ENCODE assay signal across 1 cellular context in the genomic region with DNA sequence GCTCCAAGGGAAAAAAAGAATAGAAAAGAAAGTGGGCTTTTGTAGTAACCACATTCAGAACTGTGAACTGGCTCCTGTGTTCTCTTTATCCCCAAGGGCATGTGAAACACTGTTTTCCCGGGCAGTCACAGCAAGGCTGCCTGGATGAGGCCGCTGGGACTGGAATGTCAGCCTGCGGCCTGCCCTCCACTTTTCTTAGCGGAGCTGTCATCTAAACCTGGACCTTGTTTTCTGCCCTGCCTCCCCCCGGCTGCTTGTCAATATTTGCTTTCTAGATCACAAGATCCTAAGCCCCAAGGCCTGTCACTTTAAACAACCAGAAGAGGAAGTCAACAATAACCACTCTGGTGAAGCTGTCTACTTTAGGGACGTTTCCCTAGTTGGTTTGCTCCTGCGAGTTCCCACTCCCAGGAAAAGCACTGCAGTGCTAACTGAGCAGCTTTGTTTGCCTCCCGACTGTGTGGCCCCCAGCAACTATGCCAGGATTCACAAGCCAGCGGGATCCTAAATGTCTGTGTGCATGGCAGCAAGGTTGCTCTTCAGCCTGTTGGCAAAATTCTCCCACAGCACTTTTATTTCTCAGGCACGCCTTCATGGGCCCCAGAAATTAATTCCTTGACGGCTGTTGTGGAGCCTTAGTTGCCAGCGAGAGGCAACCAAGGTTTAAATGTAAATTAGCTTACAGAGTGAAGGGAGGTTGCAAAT.
TF ChIP-seq lines count a peak whose summit lies in the region.

No MANE protein-coding gene starts in this region.

TF ChIP-seq in HepG2, 621 proteins besides CTCF, POLR2A, EP300 and RAD21 (continued from another document and continues in another):
- TF ChIP-seq LCORL (IDR thresholded peaks at IDR 0.05) (peak; percentile 23; the same call in 1 of the 2 replicates), LCORL (CRISPR knock-in tag; IDR thresholded peaks at IDR 0.05) (peak; percentile 99), POLR2AphosphoS2 (IDR thresholded peaks at IDR 0.05; ENCODE audit: low read depth, low read length) (no peak), ZMAT3 (CRISPR knock-in tag; conservative IDR thresholded peaks at IDR 0.05) (peak; percentile 80), DPF2 (CRISPR knock-in tag; IDR thresholded peaks at IDR 0.05; ENCODE audit: borderline replicate concordance, low read depth) (peak; percentile 99; the same call in 1 of the 2 replicates), HDAC1 (CRISPR knock-in tag; IDR thresholded peaks at IDR 0.05) (peak; percentile 97), TBX3 (IDR thresholded peaks at IDR 0.05; ENCODE audit: borderline replicate concordance) (peak; percentile 95), BORCS8-MEF2B (CRISPR knock-in tag; IDR thresholded peaks at IDR 0.05) (no peak), CHD4 (IDR thresholded peaks at IDR 0.05; ENCODE audit: borderline replicate concordance, low read length) (no peak), TAF15 (IDR thresholded peaks at IDR 0.05; ENCODE audit: low read depth, low read length, poor library complexity, severe bottlenecking) (no peak), SRSF9 (IDR thresholded peaks at IDR 0.05; ENCODE audit: borderline replicate concordance, insufficient read depth, low read depth, low read length, poor library complexity, severe bottlenecking) (no peak), ZBTB3 (CRISPR knock-in tag; IDR thresholded peaks at IDR 0.05; ENCODE audit: borderline replicate concordance, low read depth) (peak; percentile 93), ARNT (IDR thresholded peaks at IDR 0.05) (no peak), ARNTL (CRISPR knock-in tag; IDR thresholded peaks at IDR 0.05) (peak; percentile 88), MEF2D (CRISPR knock-in tag; IDR thresholded peaks at IDR 0.05) (peak; percentile 98), HCFC1 (IDR thresholded peaks at IDR 0.05; ENCODE audit: low read depth, low read length) (peak; percentile 27; the same call in 1 of the 2 replicates), MLX (CRISPR knock-in tag; IDR thresholded peaks at IDR 0.05) (peak; percentile 95), NR1H2 (CRISPR knock-in tag; IDR thresholded peaks at IDR 0.05; ENCODE audit: borderline replicate concordance, low read depth) (peak; percentile 53; the same call in 1 of the 2 replicates), GATA4 (IDR thresholded peaks at IDR 0.05; ENCODE audit: borderline replicate concordance, low read depth) (peak; percentile 94), ZFP37 (CRISPR knock-in tag; IDR thresholded peaks at IDR 0.05; ENCODE audit: borderline replicate concordance) (peak; percentile 98), ZBTB42 (CRISPR knock-in tag; IDR thresholded peaks at IDR 0.05) (peak; percentile 84; the same call in 1 of the 2 replicates), XRCC5 (optimal IDR thresholded peaks at IDR 0.05; ENCODE audit: low read length) (peak; percentile 93), TBX2 (CRISPR knock-in tag; IDR thresholded peaks at IDR 0.05; ENCODE audit: borderline replicate concordance) (peak; percentile 98), SP140L (CRISPR knock-in tag; IDR thresholded peaks at IDR 0.05; ENCODE audit: borderline replicate concordance) (0 out of 2 replicates have a peak, but pooled peaks have one; percentile 82), RNF2 (conservative IDR thresholded peaks at IDR 0.05; ENCODE audit: low read depth) (no peak; the same call in 1 of the 2 replicates), PBX3 (CRISPR knock-in tag; IDR thresholded peaks at IDR 0.05; ENCODE audit: borderline replicate concordance) (0 out of 2 replicates have a peak, but pooled peaks have one; percentile 75), ZNF468 (CRISPR knock-in tag; IDR thresholded peaks at IDR 0.05) (no peak), ZNF710 (CRISPR knock-in tag; IDR thresholded peaks at IDR 0.05; ENCODE audit: borderline replicate concordance) (peak; percentile 98), SMAD3 (CRISPR knock-in tag; IDR thresholded peaks at IDR 0.05) (peak; percentile 99), ZNF430 (CRISPR knock-in tag; IDR thresholded peaks at IDR 0.05) (peak; percentile 98), ARID3A (IDR thresholded peaks at IDR 0.05; ENCODE audit: low read depth, low read length) (peak; percentile 82), ZNF17 (CRISPR knock-in tag; IDR thresholded peaks at IDR 0.05) (peak; percentile 90; the same call in 1 of the 2 replicates), TGIF2 (CRISPR knock-in tag; IDR thresholded peaks at IDR 0.05) (peak; percentile 99), MXD3 (CRISPR knock-in tag; IDR thresholded peaks at IDR 0.05) (no peak), KDM3A (CRISPR knock-in tag; IDR thresholded peaks at IDR 0.05; ENCODE audit: low read depth) (peak; percentile 91), KLF13 (CRISPR knock-in tag; IDR thresholded peaks at IDR 0.05) (no peak), ZNF766 (CRISPR knock-in tag; IDR thresholded peaks at IDR 0.05; ENCODE audit: borderline replicate concordance) (peak; percentile 84), FUBP1 (CRISPR knock-in tag; IDR thresholded peaks at IDR 0.05; ENCODE audit: borderline replicate concordance) (peak; percentile 73; the same call in 1 of the 2 replicates), ZNF598 (CRISPR knock-in tag; IDR thresholded peaks at IDR 0.05; ENCODE audit: borderline replicate concordance) (peak; percentile 95), CREBL2 (CRISPR knock-in tag; IDR thresholded peaks at IDR 0.05; ENCODE audit: borderline replicate concordance) (no peak)
- TF ChIP-seq, protein P1, sequence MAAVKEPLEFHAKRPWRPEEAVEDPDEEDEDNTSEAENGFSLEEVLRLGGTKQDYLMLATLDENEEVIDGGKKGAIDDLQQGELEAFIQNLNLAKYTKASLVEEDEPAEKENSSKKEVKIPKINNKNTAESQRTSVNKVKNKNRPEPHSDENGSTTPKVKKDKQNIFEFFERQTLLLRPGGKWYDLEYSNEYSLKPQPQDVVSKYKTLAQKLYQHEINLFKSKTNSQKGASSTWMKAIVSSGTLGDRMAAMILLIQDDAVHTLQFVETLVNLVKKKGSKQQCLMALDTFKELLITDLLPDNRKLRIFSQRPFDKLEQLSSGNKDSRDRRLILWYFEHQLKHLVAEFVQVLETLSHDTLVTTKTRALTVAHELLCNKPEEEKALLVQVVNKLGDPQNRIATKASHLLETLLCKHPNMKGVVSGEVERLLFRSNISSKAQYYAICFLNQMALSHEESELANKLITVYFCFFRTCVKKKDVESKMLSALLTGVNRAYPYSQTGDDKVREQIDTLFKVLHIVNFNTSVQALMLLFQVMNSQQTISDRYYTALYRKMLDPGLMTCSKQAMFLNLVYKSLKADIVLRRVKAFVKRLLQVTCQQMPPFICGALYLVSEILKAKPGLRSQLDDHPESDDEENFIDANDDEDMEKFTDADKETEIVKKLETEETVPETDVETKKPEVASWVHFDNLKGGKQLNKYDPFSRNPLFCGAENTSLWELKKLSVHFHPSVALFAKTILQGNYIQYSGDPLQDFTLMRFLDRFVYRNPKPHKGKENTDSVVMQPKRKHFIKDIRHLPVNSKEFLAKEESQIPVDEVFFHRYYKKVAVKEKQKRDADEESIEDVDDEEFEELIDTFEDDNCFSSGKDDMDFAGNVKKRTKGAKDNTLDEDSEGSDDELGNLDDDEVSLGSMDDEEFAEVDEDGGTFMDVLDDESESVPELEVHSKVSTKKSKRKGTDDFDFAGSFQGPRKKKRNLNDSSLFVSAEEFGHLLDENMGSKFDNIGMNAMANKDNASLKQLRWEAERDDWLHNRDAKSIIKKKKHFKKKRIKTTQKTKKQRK (IDR thresholded peaks at IDR 0.05; ENCODE audit: low read length), result no peak
- TF ChIP-seq, protein P2, sequence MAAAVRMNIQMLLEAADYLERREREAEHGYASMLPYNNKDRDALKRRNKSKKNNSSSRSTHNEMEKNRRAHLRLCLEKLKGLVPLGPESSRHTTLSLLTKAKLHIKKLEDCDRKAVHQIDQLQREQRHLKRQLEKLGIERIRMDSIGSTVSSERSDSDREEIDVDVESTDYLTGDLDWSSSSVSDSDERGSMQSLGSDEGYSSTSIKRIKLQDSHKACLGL (CRISPR knock-in tag; IDR thresholded peaks at IDR 0.05), result peak; percentile 37; the same call in 1 of the 2 replicates
- TF ChIP-seq, protein P3, sequence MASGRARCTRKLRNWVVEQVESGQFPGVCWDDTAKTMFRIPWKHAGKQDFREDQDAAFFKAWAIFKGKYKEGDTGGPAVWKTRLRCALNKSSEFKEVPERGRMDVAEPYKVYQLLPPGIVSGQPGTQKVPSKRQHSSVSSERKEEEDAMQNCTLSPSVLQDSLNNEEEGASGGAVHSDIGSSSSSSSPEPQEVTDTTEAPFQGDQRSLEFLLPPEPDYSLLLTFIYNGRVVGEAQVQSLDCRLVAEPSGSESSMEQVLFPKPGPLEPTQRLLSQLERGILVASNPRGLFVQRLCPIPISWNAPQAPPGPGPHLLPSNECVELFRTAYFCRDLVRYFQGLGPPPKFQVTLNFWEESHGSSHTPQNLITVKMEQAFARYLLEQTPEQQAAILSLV (CRISPR knock-in tag; IDR thresholded peaks at IDR 0.05; ENCODE audit: borderline replicate concordance), result 0 out of 2 replicates have a peak, but pooled peaks have one; percentile 68
- TF ChIP-seq, protein P4, sequence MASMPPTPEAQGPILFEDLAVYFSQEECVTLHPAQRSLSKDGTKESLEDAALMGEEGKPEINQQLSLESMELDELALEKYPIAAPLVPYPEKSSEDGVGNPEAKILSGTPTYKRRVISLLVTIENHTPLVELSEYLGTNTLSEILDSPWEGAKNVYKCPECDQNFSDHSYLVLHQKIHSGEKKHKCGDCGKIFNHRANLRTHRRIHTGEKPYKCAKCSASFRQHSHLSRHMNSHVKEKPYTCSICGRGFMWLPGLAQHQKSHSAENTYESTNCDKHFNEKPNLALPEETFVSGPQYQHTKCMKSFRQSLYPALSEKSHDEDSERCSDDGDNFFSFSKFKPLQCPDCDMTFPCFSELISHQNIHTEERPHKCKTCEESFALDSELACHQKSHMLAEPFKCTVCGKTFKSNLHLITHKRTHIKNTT (CRISPR knock-in tag; IDR thresholded peaks at IDR 0.05), result 0 out of 2 replicates have a peak, but pooled peaks have one; percentile 64
- TF ChIP-seq, protein P5, sequence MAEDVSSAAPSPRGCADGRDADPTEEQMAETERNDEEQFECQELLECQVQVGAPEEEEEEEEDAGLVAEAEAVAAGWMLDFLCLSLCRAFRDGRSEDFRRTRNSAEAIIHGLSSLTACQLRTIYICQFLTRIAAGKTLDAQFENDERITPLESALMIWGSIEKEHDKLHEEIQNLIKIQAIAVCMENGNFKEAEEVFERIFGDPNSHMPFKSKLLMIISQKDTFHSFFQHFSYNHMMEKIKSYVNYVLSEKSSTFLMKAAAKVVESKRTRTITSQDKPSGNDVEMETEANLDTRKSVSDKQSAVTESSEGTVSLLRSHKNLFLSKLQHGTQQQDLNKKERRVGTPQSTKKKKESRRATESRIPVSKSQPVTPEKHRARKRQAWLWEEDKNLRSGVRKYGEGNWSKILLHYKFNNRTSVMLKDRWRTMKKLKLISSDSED (CRISPR knock-in tag; IDR thresholded peaks at IDR 0.05), result no peak
